In genomic region chr1:156477526-156478249, GRCh38 we compare ENCODE assay signal across 11 cellular contexts. TPM values are rescaled to one million over a fixed set of nuclear protein-coding genes. Genes with fewer than 3 reads are reported as not detected.
A peak's percentile ranks its signal among the peaks of the same experiment; 100 is the strongest.
DNase-seq lines count a peak whose midpoint lies in the region; ATAC-seq, FAIRE-seq and TF ChIP-seq lines count a peak whose summit lies in the region.
"Had no signal": no experiment of that assay in that cellular context is flagged by ENCODE, and none has a peak within 500 bp of the region (broad histone marks: within the 10 kb centered on the region; RNA-seq: fewer than 3 reads in every experiment).

No MANE protein-coding gene starts in this region.

- POLR2A ChIA-PET in K562 (lab: Yijun Ruan, JAX) = interaction anchor here (1.7 kb wide), 1 partner anchor 18 kb away, joined by 4 read pairs; no protein-coding TSS in a partner anchor

- 0 out of 2 replicates have a peak, but pooled peaks cover 6% of the 10 kb centered on the region for H4K20me1 ChIP-seq in K562 (replicated peaks; ENCODE audit: control insufficient read depth, insufficient read depth, low read length)

- TF ChIP-seq CTCF in K562 (IDR thresholded peaks at IDR 0.05 in 2 of 3, conservative IDR thresholded peaks at IDR 0.05 in 1 of 3; ENCODE audit: insufficient read depth in 2 of 3, low read depth in 1 of 3, low read length in 3 of 3) = no peak
- TF ChIP-seq CTCF in upper lobe of right lung (IDR thresholded peaks at IDR 0.05) = no peak

- H3K79me2 ChIP-seq in K562 (ENCODE audit: control insufficient read depth, insufficient read depth, low read length) = no peaks in the 10 kb centered on the region

- H3K9ac ChIP-seq in K562 (ENCODE audit: insufficient read depth in 1 of 2, low read depth in 2 of 2, low read length in 2 of 2) = peak overlapping the region in 1 of 2 experiments; percentile 28; a peak in 1 of 4 replicates

- peaks cover 17 to 18% of the 10 kb centered on the region in 2 donors for H3K36me3 Mint-ChIP-seq in activated naive CD4-positive, alpha-beta T cell treated with anti-CD3 and anti-CD28 coated beads, Interleukin-2, amount 50 U/mL, for 72 hours

- H3K9me3 ChIP-seq in K562 (replicated peaks; ENCODE audit: control insufficient read depth, insufficient read depth, low read depth, low read length) (no peaks in the 10 kb centered on the region), muscle layer of duodenum (ENCODE audit: control insufficient read depth in 1 of 2, low read length in 2 of 2) (no peaks in the 10 kb centered on the region), upper lobe of right lung (no peaks in the 10 kb centered on the region)

- WGBS in K562 (ENCODE audit: insufficient coverage, low coverage, missing lambda C conversion rate) = 84% methylated on average over 3 of the region's 3 CpGs

- H3K9me1 ChIP-seq in K562 (ENCODE audit: control insufficient read depth, insufficient read depth, low read length) = no peaks in the 10 kb centered on the region

- no peak overlapping the region for H3K4me3 ChIP-seq in K562
- no peak overlapping the region for H3K4me3 ChIP-seq in muscle layer of duodenum (ENCODE audit: low read depth in 1 of 2, low read length in 2 of 2)
- H3K4me3 ChIP-seq in upper lobe of right lung = no peak overlapping the region

- H2AFZ ChIP-seq in K562 (ENCODE audit: low read depth, low read length) = no peak overlapping the region

- H3K36me3 ChIP-seq in K562 (ENCODE audit: control insufficient read depth, insufficient read depth, low read length) (peaks cover 90% of the 10 kb centered on the region), muscle layer of duodenum (ENCODE audit: control insufficient read depth in 1 of 2, insufficient read depth in 2 of 2, low read length in 2 of 2) (peaks cover 88 to 90% of the 10 kb centered on the region in 2 donors), upper lobe of right lung (peaks cover 100% of the 10 kb centered on the region)

- no peak for DNase-seq in activated naive CD4-positive, alpha-beta T cell treated with anti-CD3 and anti-CD28 coated beads, Interleukin-2, amount 50 U/mL, for 72 hours (ENCODE audit: low spot score in 2 of 2)
- DNase-seq in activated naive CD4-positive, alpha-beta T cell treated with anti-CD3 and anti-CD28 coated beads, Interleukin-2, amount 50 U/mL, for 16 hours = no peak
- DNase-seq in K562 (ENCODE audit: extremely low read depth in 1 of 4, low spot score in 3 of 4) (no peak), upper lobe of right lung (no peak), NCI-H510A treated with DMSO at 0.1 percent for 48 hours (lab: John Stamatoyannopoulos, UW) (no peak)
- DNase-seq: NCI-H1694 treated with DMSO at 0.1 percent for 48 hours, SIG-M5 had no signal

- intact Hi-C loops in K562 (cut with micrococcal nuclease) = no loop called here
- intact Hi-C loops in upper lobe of right lung (cut with DNase I) = no loop called here

- CTCF ChIA-PET in K562 (lab: Yijun Ruan, JAX; ENCODE audit: low intra/inter-chr PET ratio) = no interaction called here

- H3K4me1 ChIP-seq in K562 (replicated peaks in 1 of 2; ENCODE audit: control insufficient read depth in 2 of 2, insufficient read depth in 2 of 2, low read length in 2 of 2) (peaks cover 0 to 17% of the 10 kb centered on the region in 2 experiments; a peak in 2 of 5 replicates), muscle layer of duodenum (ENCODE audit: control insufficient read depth in 1 of 2, insufficient read depth in 2 of 2, low read length in 2 of 2) (peaks cover 27 to 65% of the 10 kb centered on the region in 2 donors), upper lobe of right lung (peaks cover 9% of the 10 kb centered on the region)

- BruUV-seq in K562 (replicated peaks; lab: Mats Ljungman, UMichigan) = no TSS peak

- H3K27me3 ChIP-seq in K562 (ENCODE audit: control insufficient read depth in 2 of 2, insufficient read depth in 2 of 2, low read length in 2 of 2) (no peaks in the 10 kb centered on the region), muscle layer of duodenum (ENCODE audit: low read depth, low read length) (no peaks in the 10 kb centered on the region), upper lobe of right lung (no peaks in the 10 kb centered on the region)

- no peaks in the 10 kb centered on the region for H3K9me3 Mint-ChIP-seq in activated naive CD4-positive, alpha-beta T cell treated with anti-CD3 and anti-CD28 coated beads, Interleukin-2, amount 50 U/mL, for 72 hours

- no peak for TF ChIP-seq RAD21 in K562 (CRISPR knock-in tag; conservative IDR thresholded peaks at IDR 0.05 in 1 of 2, IDR thresholded peaks at IDR 0.05 in 1 of 2)

- TF ChIP-seq EP300 in K562 (IDR thresholded peaks at IDR 0.05; ENCODE audit: low read length) = no peak

- peak in 1 of 2 donors; percentile 4 for ATAC-seq in activated naive CD4-positive, alpha-beta T cell treated with anti-CD3 and anti-CD28 coated beads, Interleukin-2, amount 50 U/mL, for 72 hours
- ATAC-seq in K562 (no peak), upper lobe of right lung (no peak), HG02642 (IDR thresholded peaks at IDR 0.05; ENCODE audit: poor library complexity, unreplicated experiment) (no peak), HG03565 (IDR thresholded peaks at IDR 0.05; ENCODE audit: unreplicated experiment) (no peak)

- peak overlapping the region; percentile 72 to 84 for H3K27ac Mint-ChIP-seq in activated naive CD4-positive, alpha-beta T cell treated with anti-CD3 and anti-CD28 coated beads, Interleukin-2, amount 50 U/mL, for 72 hours

- H3K27ac ChIP-seq in K562 (ENCODE audit: extremely low read depth, low read depth, low read length) = no peak overlapping the region
- peak overlapping the region; percentile 79 for H3K27ac ChIP-seq in muscle layer of duodenum (ENCODE audit: low read length)
- peak overlapping the region; percentile 9 for H3K27ac ChIP-seq in upper lobe of right lung
- H3K27ac ChIP-seq: C4-2B had no signal

- TF ChIP-seq POLR2A in K562 (conservative IDR thresholded peaks at IDR 0.05) = no peak

- FAIRE-seq in K562 (lab: Jason Lieb, UNC) = no peak

- no peak overlapping the region for H3K4me2 ChIP-seq in K562 (ENCODE audit: insufficient read depth, low read length)

- in situ Hi-C loops in K562 (cut with MboI) = no loop called here

TF ChIP-seq in K562, 482 proteins besides CTCF, POLR2A, EP300 and RAD21:
- TF ChIP-seq NFIC (IDR thresholded peaks at IDR 0.05) (peak; percentile 77), PREB (CRISPR knock-in tag; IDR thresholded peaks at IDR 0.05) (no peak)

RNA-seq across cellular contexts. Expression of gene MEF2D, which starts 22.9 kb away (rescaled TPM):
- 10 to 100 TPM; 31.7 to 62.5 TPM for total RNA-seq in activated naive CD4-positive, alpha-beta T cell treated with anti-CD3 and anti-CD28 coated beads, Interleukin-2, amount 50 U/mL, for 72 hours
- total RNA-seq in K562 (2011; cell fraction: chromatin; rRNA removed; ENCODE audit: low replicate concordance) = 11.7 and 23.2 TPM in 2 replicates
- 10.0 and 13.7 TPM in 2 replicates for total RNA-seq in K562 (2011; cell fraction: nucleolus; rRNA removed)
- total RNA-seq in K562 (2011; cell fraction: nucleoplasm; rRNA removed) = 14.1 and 18.8 TPM in 2 replicates
- total RNA-seq in K562 (2014; rRNA removed) (5.4 and 6.5 TPM in 2 replicates), K562 (2014; rRNA removed; fragmentation: Illumina TruSeq; extraction: Trizol) (1.3 and 1.7 TPM in 2 replicates), K562 (2015; rRNA removed; fragmentation: Illumina TruSeq; extraction: Trizol) (2.6 and 2.7 TPM in 2 replicates), K562 (2021) (13.8 and 19.5 TPM in 2 replicates), upper lobe of right lung (60.8 TPM)
- polyA plus RNA-seq in K562 (2011; rRNA removed) (2.2 and 4.6 TPM in 2 replicates), K562 (2014; fragmentation: Illumina TruSeq; extraction: Trizol) (5.0 and 8.2 TPM in 2 replicates), K562 (2014; fragmentation: Nextera tagmentation; extraction: Ambion mirVana) (under 1 TPM; 0.10 TPM), K562 (2014; rRNA removed) (6.0 and 8.2 TPM in 2 replicates)
- polyA plus RNA-seq in K562 (2011; cell fraction: cytosol; rRNA removed) = 3.8 and 6.0 TPM in 2 replicates
- polyA plus RNA-seq in K562 (2011; cell fraction: nucleus; rRNA removed) = 8.5 and 14.0 TPM in 2 replicates
- polyA plus RNA-seq in K562 (2012) = 8.7 and 11.3 TPM in 2 replicates
- polyA minus RNA-seq in K562 (2011; rRNA and poly(A)+ RNA removed) = 2.8 and 3.4 TPM in 2 replicates
- 3.1 and 5.6 TPM in 2 replicates for polyA minus RNA-seq in K562 (2011; cell fraction: cytosol; rRNA and poly(A)+ RNA removed)
- polyA minus RNA-seq in K562 (2011; cell fraction: nucleus; rRNA and poly(A)+ RNA removed) = 4.6 and 7.7 TPM in 2 replicates
